In the genomic region with DNA sequence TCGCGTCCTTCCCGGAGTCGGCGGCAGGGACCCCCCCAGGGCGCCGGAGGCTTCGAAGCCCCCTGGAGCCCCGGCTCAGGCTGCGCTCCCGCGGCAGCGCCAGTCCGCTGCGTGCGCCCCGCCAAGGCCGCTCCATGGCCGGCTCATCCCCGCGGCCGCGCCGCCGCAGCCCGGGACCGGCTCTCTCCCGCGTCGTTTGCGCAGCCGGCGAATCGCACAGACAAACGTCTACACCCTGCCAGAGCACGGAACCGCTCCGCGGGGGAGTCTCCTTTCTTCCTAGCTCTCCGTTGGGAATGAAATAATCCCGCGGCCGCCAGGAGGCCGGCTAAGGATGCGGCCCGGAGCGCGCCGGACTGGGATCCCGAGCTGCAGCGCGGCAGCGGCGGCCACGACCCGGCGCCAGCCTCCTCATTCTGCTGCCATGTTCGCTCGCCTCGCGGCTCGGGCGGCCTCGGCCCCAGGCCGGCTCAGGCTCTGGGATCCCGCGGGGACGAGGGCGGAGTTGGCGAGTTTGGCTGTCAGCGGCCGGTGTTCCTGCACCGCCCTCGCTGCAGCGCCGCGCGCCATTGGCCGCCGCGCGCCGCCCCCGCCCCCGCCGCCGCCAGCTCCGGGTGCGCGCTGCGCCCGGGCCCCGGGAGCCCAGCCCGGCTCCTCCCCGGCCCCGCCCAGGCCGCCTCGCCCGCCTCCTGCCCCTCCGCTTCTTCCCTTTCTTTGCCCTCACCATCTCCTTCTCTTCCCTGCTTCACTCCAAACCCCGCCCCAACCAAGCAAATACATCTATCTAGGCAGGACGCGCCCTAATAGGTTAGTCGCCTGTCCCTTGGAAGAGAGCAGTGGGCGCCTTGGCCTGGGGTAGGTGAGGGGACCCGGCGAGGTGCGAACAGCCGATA, we compare ENCODE assay signal across 8 cellular contexts. TPM values are rescaled to one million over a fixed set of nuclear protein-coding genes. Genes with fewer than 3 reads are reported as not detected.
DNase-seq lines count a peak whose midpoint lies in the region; ATAC-seq and TF ChIP-seq lines count a peak whose summit lies in the region.

A gene with protein sequence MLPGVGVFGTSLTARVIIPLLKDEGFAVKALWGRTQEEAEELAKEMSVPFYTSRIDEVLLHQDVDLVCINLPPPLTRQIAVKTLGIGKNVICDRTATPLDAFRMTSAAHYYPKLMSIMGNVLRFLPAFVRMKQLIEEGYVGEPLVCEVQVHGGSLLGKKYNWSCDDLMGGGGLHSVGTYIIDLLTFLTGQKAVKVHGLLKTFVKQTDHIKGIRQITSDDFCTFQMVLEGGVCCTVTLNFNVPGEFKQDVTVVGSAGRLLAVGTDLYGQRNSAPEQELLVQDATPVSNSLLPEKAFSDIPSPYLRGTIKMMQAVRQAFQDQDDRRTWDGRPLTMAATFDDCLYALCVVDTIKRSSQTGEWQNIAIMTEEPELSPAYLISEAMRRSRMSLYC (minus strand): TSS at position 479 of the 893 bp plus-strand sequence. CDS start 710 bp downstream, outside the sequence.

- H3K4me1 Mint-ChIP-seq in WTC11, result peaks cover 24% of the 10 kb centered on the region

- ATAC-seq in GM18867 (IDR thresholded peaks at IDR 0.05; ENCODE audit: unreplicated experiment) (peak; percentile 81), HG03095 (IDR thresholded peaks at IDR 0.05; ENCODE audit: unreplicated experiment) (peak; percentile 72), WTC11 (peak; percentile 81)

- TF ChIP-seq CTCF in WTC11 (IDR thresholded peaks at IDR 0.05), result no peak

- POLR2A ChIA-PET in WTC11 (lab: Charles Lee), result interaction anchor here (0.6 to 3.0 kb wide), 5 partner anchors 22 to 136 kb away, joined by 3 to 18 read pairs (median 5); a partner anchor contains a TSS

- peaks cover 66% of the 10 kb centered on the region for H3K27me3 Mint-ChIP-seq in WTC11 (ENCODE audit: low read depth)

- in situ Hi-C loops in ACHN (cut with HindIII; ENCODE audit: low pct_ligation_motif_present, low pct_unique_long_range_greater_than_20kb, low sequenced_read_pairs), result no loop called here

- peak within 1 kb of the TSS; percentile 93 for H3K4me3 Mint-ChIP-seq in WTC11

- CTCF ChIA-PET in WTC11 (lab: Charles Lee), result interaction anchor here (0.6 to 3.9 kb wide), 16 partner anchors 22 to 282 kb away, joined by 3 to 32 read pairs (median 4); a partner anchor contains a TSS

- no peak within 1 kb of the TSS for H3K27ac Mint-ChIP-seq in WTC11

- DNase-seq in ACHN (peak; percentile 78), NCI-H2171 treated with DMSO at 0.1 percent for 48 hours (lab: John Stamatoyannopoulos, UW) (peak; percentile 91), WTC11 (ENCODE audit: low spot score) (peak; percentile 83), iris pigment epithelial cell (ENCODE audit: low read depth) (peak; percentile 86)
- DNase-seq in central memory CD4-positive, alpha-beta T cell, result peak; percentile 55
- DNase-seq in stimulated activated CD4-positive, alpha-beta T cell treated with anti-CD3 and anti-CD28 coated beads, Interleukin-12 subunit alpha, Interleukin-12 subunit beta, amount 100 ng/mL, for 4 hours, result peak; percentile 77

- H3K9me3 Mint-ChIP-seq in WTC11, result no peaks in the 10 kb centered on the region

- H3K36me3 Mint-ChIP-seq in WTC11, result no peaks in the 10 kb centered on the region

TF ChIP-seq in WTC11, 78 proteins besides CTCF, POLR2A, EP300 and RAD21 (continues in another document):
- 0 out of 2 replicates have a peak, but pooled peaks have one; percentile 51 for TF ChIP-seq TEAD1 (CRISPR knock-in tag; IDR thresholded peaks at IDR 0.05)
- TF ChIP-seq, protein P1, sequence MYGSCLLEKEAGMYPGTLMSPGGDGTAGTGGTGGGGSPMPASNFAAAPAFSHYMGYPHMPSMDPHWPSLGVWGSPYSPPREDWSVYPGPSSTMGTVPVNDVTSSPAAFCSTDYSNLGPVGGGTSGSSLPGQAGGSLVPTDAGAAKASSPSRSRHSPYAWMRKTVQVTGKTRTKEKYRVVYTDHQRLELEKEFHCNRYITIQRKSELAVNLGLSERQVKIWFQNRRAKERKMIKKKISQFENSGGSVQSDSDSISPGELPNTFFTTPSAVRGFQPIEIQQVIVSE (CRISPR knock-in tag; IDR thresholded peaks at IDR 0.05; ENCODE audit: borderline replicate concordance), result no peak
- no peak for TF ChIP-seq EMX1 (CRISPR knock-in tag; IDR thresholded peaks at IDR 0.05)
- TF ChIP-seq, protein P2, sequence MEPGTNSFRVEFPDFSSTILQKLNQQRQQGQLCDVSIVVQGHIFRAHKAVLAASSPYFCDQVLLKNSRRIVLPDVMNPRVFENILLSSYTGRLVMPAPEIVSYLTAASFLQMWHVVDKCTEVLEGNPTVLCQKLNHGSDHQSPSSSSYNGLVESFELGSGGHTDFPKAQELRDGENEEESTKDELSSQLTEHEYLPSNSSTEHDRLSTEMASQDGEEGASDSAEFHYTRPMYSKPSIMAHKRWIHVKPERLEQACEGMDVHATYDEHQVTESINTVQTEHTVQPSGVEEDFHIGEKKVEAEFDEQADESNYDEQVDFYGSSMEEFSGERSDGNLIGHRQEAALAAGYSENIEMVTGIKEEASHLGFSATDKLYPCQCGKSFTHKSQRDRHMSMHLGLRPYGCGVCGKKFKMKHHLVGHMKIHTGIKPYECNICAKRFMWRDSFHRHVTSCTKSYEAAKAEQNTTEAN (CRISPR knock-in tag; IDR thresholded peaks at IDR 0.05), result no peak
- TF ChIP-seq SMAD3 (CRISPR knock-in tag; IDR thresholded peaks at IDR 0.05; ENCODE audit: borderline replicate concordance), result no peak
- no peak for TF ChIP-seq NR2C2 (CRISPR knock-in tag; IDR thresholded peaks at IDR 0.05)
- TF ChIP-seq, protein P3, sequence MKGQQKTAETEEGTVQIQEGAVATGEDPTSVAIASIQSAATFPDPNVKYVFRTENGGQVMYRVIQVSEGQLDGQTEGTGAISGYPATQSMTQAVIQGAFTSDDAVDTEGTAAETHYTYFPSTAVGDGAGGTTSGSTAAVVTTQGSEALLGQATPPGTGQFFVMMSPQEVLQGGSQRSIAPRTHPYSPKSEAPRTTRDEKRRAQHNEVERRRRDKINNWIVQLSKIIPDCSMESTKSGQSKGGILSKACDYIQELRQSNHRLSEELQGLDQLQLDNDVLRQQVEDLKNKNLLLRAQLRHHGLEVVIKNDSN (CRISPR knock-in tag; IDR thresholded peaks at IDR 0.05), result no peak
- TF ChIP-seq, protein P4, sequence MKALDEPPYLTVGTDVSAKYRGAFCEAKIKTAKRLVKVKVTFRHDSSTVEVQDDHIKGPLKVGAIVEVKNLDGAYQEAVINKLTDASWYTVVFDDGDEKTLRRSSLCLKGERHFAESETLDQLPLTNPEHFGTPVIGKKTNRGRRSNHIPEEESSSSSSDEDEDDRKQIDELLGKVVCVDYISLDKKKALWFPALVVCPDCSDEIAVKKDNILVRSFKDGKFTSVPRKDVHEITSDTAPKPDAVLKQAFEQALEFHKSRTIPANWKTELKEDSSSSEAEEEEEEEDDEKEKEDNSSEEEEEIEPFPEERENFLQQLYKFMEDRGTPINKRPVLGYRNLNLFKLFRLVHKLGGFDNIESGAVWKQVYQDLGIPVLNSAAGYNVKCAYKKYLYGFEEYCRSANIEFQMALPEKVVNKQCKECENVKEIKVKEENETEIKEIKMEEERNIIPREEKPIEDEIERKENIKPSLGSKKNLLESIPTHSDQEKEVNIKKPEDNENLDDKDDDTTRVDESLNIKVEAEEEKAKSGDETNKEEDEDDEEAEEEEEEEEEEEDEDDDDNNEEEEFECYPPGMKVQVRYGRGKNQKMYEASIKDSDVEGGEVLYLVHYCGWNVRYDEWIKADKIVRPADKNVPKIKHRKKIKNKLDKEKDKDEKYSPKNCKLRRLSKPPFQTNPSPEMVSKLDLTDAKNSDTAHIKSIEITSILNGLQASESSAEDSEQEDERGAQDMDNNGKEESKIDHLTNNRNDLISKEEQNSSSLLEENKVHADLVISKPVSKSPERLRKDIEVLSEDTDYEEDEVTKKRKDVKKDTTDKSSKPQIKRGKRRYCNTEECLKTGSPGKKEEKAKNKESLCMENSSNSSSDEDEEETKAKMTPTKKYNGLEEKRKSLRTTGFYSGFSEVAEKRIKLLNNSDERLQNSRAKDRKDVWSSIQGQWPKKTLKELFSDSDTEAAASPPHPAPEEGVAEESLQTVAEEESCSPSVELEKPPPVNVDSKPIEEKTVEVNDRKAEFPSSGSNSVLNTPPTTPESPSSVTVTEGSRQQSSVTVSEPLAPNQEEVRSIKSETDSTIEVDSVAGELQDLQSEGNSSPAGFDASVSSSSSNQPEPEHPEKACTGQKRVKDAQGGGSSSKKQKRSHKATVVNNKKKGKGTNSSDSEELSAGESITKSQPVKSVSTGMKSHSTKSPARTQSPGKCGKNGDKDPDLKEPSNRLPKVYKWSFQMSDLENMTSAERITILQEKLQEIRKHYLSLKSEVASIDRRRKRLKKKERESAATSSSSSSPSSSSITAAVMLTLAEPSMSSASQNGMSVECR (CRISPR knock-in tag; IDR thresholded peaks at IDR 0.05; ENCODE audit: borderline replicate concordance), result peak; percentile 63; the same call in 1 of the 2 replicates
- TF ChIP-seq, protein P5, sequence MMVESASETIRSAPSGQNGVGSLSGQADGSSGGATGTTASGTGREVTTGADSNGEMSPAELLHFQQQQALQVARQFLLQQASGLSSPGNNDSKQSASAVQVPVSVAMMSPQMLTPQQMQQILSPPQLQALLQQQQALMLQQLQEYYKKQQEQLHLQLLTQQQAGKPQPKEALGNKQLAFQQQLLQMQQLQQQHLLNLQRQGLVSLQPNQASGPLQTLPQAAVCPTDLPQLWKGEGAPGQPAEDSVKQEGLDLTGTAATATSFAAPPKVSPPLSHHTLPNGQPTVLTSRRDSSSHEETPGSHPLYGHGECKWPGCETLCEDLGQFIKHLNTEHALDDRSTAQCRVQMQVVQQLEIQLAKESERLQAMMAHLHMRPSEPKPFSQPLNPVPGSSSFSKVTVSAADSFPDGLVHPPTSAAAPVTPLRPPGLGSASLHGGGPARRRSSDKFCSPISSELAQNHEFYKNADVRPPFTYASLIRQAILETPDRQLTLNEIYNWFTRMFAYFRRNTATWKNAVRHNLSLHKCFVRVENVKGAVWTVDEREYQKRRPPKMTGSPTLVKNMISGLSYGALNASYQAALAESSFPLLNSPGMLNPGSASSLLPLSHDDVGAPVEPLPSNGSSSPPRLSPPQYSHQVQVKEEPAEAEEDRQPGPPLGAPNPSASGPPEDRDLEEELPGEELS (CRISPR knock-in tag; IDR thresholded peaks at IDR 0.05), result 0 out of 2 replicates have a peak, but pooled peaks have one; percentile 61
- peak; percentile 49; the same call in 1 of the 2 replicates for TF ChIP-seq SP1 (CRISPR knock-in tag; conservative IDR thresholded peaks at IDR 0.05)
- TF ChIP-seq, protein P6, sequence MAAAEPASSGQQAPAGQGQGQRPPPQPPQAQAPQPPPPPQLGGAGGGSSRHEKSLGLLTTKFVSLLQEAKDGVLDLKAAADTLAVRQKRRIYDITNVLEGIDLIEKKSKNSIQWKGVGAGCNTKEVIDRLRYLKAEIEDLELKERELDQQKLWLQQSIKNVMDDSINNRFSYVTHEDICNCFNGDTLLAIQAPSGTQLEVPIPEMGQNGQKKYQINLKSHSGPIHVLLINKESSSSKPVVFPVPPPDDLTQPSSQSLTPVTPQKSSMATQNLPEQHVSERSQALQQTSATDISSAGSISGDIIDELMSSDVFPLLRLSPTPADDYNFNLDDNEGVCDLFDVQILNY (CRISPR knock-in tag; IDR thresholded peaks at IDR 0.05), result peak; percentile 43; the same call in 1 of the 2 replicates
- no peak for TF ChIP-seq ZNF396 (CRISPR knock-in tag; IDR thresholded peaks at IDR 0.05; ENCODE audit: borderline replicate concordance)
- no peak for TF ChIP-seq ZNF423 (CRISPR knock-in tag; IDR thresholded peaks at IDR 0.05)

RNA-seq across cellular contexts. Expression of the gene that starts here (rescaled TPM):
- total RNA-seq in WTC11 (2021), result 5.2 to 8.5 TPM (median 5.8 TPM) in 3 replicates

Comparison
In these comparisons a context has a peak if more than half of its experiments do, and no peak if none do; other contexts are left out.
1. Peak in every context shown above with its lines: DNase-seq and ATAC-seq.